Comparison of ENCODE assay signal across 1 cellular context in the genomic region with DNA sequence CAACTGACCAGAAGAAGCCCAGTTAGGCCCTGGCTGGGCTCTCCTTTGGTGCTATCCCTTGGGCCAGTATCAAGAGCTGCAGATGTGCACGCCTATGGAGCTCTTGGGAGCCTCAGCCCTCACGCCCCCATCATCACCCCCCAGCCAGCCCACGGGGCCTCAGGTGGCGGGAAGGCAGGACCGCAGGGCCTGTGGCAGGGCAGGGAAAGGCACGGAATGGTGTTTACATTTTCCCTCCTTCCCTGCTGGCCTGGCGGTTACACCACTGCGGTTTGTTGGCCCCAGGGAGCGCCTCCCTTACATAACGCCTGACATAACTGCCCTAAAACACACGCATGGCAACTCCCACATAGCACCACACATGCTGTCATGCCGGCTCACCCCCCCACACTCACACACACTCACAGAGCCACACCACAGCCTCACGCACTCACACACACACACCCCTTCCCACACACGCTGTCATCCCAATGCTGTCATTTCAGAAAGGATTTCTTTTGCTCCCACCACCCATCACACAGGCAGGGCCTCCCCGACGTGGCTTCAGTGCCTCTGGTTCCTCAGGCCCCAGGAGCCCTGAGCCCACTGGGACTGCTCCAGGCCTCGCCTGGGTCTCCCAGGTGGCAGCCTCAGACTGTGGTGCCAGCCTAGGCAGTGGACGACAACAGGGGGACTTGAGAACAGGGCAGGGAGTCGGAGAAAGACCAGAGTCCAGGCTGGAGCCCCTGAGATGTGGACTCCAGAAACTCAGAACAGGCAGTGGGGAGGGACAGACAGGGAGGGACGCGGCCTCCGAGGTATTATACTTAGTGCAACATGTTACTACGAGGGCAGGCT.
A peak's percentile ranks its signal among the peaks of the same experiment; 100 is the strongest.
TF ChIP-seq lines count a peak whose summit lies in the region.

No MANE protein-coding gene starts in this region.

TF ChIP-seq in HepG2, 621 proteins besides CTCF, POLR2A, EP300 and RAD21 (continued from another document and continues in another):
- TF ChIP-seq STAT6 (CRISPR knock-in tag; IDR thresholded peaks at IDR 0.05; ENCODE audit: borderline replicate concordance) (no peak), SMAD9 (CRISPR knock-in tag; IDR thresholded peaks at IDR 0.05) (no peak), ELF3 (CRISPR knock-in tag; IDR thresholded peaks at IDR 0.05) (peak; percentile 62), BRCA1 (CRISPR knock-in tag; IDR thresholded peaks at IDR 0.05) (peak; percentile 92), HNRNPL (IDR thresholded peaks at IDR 0.05; ENCODE audit: low read depth, low read length) (peak; percentile 73; the same call in 1 of the 2 replicates), TEAD2 (CRISPR knock-in tag; IDR thresholded peaks at IDR 0.05) (0 out of 2 replicates have a peak, but pooled peaks have one; percentile 33), FLYWCH1 (CRISPR knock-in tag; IDR thresholded peaks at IDR 0.05) (no peak), GABPB1 (CRISPR knock-in tag; IDR thresholded peaks at IDR 0.05) (peak; percentile 73), PPARG (CRISPR knock-in tag; conservative IDR thresholded peaks at IDR 0.05) (no peak; the same call in 1 of the 2 replicates), FOXO1 (CRISPR knock-in tag; IDR thresholded peaks at IDR 0.05) (peak; percentile 96), ZNF337 (CRISPR knock-in tag; IDR thresholded peaks at IDR 0.05; ENCODE audit: borderline replicate concordance, low read depth) (no peak), KAT7 (CRISPR knock-in tag; IDR thresholded peaks at IDR 0.05; ENCODE audit: borderline replicate concordance) (peak; percentile 78; the same call in 1 of the 2 replicates), ZNF207 (IDR thresholded peaks at IDR 0.05; ENCODE audit: borderline replicate concordance) (no peak), ZNF260 (CRISPR knock-in tag; IDR thresholded peaks at IDR 0.05; ENCODE audit: borderline replicate concordance, low read depth) (no peak), POLR2AphosphoS2 (IDR thresholded peaks at IDR 0.05; ENCODE audit: low read depth, low read length) (no peak), ZNF75D (CRISPR knock-in tag; IDR thresholded peaks at IDR 0.05; ENCODE audit: borderline replicate concordance) (no peak), ISL2 (CRISPR knock-in tag; IDR thresholded peaks at IDR 0.05) (peak; percentile 70), NFKB2 (CRISPR knock-in tag; IDR thresholded peaks at IDR 0.05; ENCODE audit: borderline replicate concordance) (peak; percentile 96), RERE (CRISPR knock-in tag; IDR thresholded peaks at IDR 0.05; ENCODE audit: low read depth) (peak; percentile 69; the same call in 1 of the 2 replicates), ZNF34 (CRISPR knock-in tag; IDR thresholded peaks at IDR 0.05; ENCODE audit: borderline replicate concordance) (no peak), CSRNP1 (CRISPR knock-in tag; IDR thresholded peaks at IDR 0.05) (no peak; the same call in 1 of the 2 replicates), CBFB (CRISPR knock-in tag; IDR thresholded peaks at IDR 0.05) (peak; percentile 99), UBTF (CRISPR knock-in tag; IDR thresholded peaks at IDR 0.05) (peak; percentile 86), YY1 (IDR thresholded peaks at IDR 0.05; ENCODE audit: insufficient read depth, insufficient replicate concordance, low read depth, low read length) (no peak), BHLHE40 (IDR thresholded peaks at IDR 0.05; ENCODE audit: low read length) (peak; percentile 51), CENPT (CRISPR knock-in tag; IDR thresholded peaks at IDR 0.05; ENCODE audit: low read depth) (no peak), SIX1 (CRISPR knock-in tag; IDR thresholded peaks at IDR 0.05; ENCODE audit: borderline replicate concordance) (no peak), ZNF782 (CRISPR knock-in tag; IDR thresholded peaks at IDR 0.05; ENCODE audit: borderline replicate concordance) (peak; percentile 94), KAT2B (IDR thresholded peaks at IDR 0.05; ENCODE audit: borderline replicate concordance, low read depth, low read length) (no peak), HOXA3 (CRISPR knock-in tag; IDR thresholded peaks at IDR 0.05) (peak; percentile 93), ZNF382 (CRISPR knock-in tag; IDR thresholded peaks at IDR 0.05; ENCODE audit: borderline replicate concordance) (no peak)
- TF ChIP-seq, protein P1, sequence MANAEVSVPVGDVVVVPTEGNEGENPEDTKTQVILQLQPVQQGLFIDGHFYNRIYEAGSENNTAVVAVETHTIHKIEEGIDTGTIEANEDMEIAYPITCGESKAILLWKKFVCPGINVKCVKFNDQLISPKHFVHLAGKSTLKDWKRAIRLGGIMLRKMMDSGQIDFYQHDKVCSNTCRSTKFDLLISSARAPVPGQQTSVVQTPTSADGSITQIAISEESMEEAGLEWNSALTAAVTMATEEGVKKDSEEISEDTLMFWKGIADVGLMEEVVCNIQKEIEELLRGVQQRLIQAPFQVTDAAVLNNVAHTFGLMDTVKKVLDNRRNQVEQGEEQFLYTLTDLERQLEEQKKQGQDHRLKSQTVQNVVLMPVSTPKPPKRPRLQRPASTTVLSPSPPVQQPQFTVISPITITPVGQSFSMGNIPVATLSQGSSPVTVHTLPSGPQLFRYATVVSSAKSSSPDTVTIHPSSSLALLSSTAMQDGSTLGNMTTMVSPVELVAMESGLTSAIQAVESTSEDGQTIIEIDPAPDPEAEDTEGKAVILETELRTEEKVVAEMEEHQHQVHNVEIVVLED (CRISPR knock-in tag; IDR thresholded peaks at IDR 0.05; ENCODE audit: borderline replicate concordance) = no peak; the same call in 1 of the 2 replicates
- TF ChIP-seq, protein P2, sequence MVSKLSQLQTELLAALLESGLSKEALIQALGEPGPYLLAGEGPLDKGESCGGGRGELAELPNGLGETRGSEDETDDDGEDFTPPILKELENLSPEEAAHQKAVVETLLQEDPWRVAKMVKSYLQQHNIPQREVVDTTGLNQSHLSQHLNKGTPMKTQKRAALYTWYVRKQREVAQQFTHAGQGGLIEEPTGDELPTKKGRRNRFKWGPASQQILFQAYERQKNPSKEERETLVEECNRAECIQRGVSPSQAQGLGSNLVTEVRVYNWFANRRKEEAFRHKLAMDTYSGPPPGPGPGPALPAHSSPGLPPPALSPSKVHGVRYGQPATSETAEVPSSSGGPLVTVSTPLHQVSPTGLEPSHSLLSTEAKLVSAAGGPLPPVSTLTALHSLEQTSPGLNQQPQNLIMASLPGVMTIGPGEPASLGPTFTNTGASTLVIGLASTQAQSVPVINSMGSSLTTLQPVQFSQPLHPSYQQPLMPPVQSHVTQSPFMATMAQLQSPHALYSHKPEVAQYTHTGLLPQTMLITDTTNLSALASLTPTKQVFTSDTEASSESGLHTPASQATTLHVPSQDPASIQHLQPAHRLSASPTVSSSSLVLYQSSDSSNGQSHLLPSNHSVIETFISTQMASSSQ (IDR thresholded peaks at IDR 0.05; ENCODE audit: low read depth) = peak; percentile 74; the same call in 1 of the 2 replicates
- TF ChIP-seq, protein P2 (CRISPR knock-in tag; IDR thresholded peaks at IDR 0.05; ENCODE audit: borderline replicate concordance) = peak; percentile 92
- TF ChIP-seq, protein P3, sequence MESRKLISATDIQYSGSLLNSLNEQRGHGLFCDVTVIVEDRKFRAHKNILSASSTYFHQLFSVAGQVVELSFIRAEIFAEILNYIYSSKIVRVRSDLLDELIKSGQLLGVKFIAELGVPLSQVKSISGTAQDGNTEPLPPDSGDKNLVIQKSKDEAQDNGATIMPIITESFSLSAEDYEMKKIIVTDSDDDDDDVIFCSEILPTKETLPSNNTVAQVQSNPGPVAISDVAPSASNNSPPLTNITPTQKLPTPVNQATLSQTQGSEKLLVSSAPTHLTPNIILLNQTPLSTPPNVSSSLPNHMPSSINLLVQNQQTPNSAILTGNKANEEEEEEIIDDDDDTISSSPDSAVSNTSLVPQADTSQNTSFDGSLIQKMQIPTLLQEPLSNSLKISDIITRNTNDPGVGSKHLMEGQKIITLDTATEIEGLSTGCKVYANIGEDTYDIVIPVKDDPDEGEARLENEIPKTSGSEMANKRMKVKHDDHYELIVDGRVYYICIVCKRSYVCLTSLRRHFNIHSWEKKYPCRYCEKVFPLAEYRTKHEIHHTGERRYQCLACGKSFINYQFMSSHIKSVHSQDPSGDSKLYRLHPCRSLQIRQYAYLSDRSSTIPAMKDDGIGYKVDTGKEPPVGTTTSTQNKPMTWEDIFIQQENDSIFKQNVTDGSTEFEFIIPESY (CRISPR knock-in tag; IDR thresholded peaks at IDR 0.05) = peak; percentile 66
